Comparison of ENCODE assay signal across 24 cellular contexts in genomic region chr10:123433539-123433938, GRCh38.
A peak's percentile ranks its signal among the peaks of the same experiment; 100 is the strongest.
DNase-seq lines count a peak whose midpoint lies in the region; ATAC-seq, FAIRE-seq and TF ChIP-seq lines count a peak whose summit lies in the region.
"Had no signal": no experiment of that assay in that cellular context is flagged by ENCODE, and none has a peak within 500 bp of the region (broad histone marks: within the 10 kb centered on the region; RNA-seq: fewer than 3 reads in every experiment).

No MANE protein-coding gene starts in this region.

- no peak overlapping the region for H3K4me3 Mint-ChIP-seq in neural progenitor cell
- H3K4me3 Mint-ChIP-seq: CD4-positive, alpha-beta memory T cell; GM23338; H9 had no signal

- peaks cover 1% of the 10 kb centered on the region for H3K9me3 Mint-ChIP-seq in neural progenitor cell
- H3K9me3 Mint-ChIP-seq: GM23338, H9 had no signal

- H3K9ac ChIP-seq in BLaER1 (no peak overlapping the region), neural progenitor cell (no peak overlapping the region)

- 72 to 85% methylated on average over 6 of the region's 6 CpGs for WGBS in upper lobe of left lung, 2 donors

- no peak for FAIRE-seq in D721Med (lab: Jason Lieb, UNC)
- FAIRE-seq: A549, GM12878, GM19239 had no signal

- TF ChIP-seq EP300 in upper lobe of left lung (IDR thresholded peaks at IDR 0.05): no peak

- peaks cover 18% of the 10 kb centered on the region for H3K4me1 Mint-ChIP-seq in neural progenitor cell
- H3K4me1 Mint-ChIP-seq: CD4-positive, alpha-beta memory T cell had no signal

- no peak overlapping the region for H3K4me3 ChIP-seq in BLaER1
- H3K4me3 ChIP-seq in neural progenitor cell: no peak overlapping the region
- no peak overlapping the region for H3K4me3 ChIP-seq in upper lobe of left lung
- H3K4me3 ChIP-seq: A549, GM12878, GM23338 had no signal

- TF ChIP-seq CTCF in neural progenitor cell (IDR thresholded peaks at IDR 0.05): no peak
- no peak for TF ChIP-seq CTCF in upper lobe of left lung (IDR thresholded peaks at IDR 0.05)
- TF ChIP-seq CTCF in D721Med (IDR thresholded peaks at IDR 0.05; ENCODE audit: insufficient read depth, missing control alignments): no peak

- peak; percentile 14 to 47 for ATAC-seq in upper lobe of left lung (ENCODE audit: low FRiP score in 2 of 2)
- ATAC-seq: A549, GM12878, GM23338, HCT116 had no signal

- H3K4me2 ChIP-seq in BLaER1: peak overlapping the region; percentile 12; the same call in 1 of the 2 replicates
- H3K4me2 ChIP-seq in neural progenitor cell: no peak overlapping the region
- H3K4me2 ChIP-seq: A549, GM23338 had no signal

- H4K20me1 ChIP-seq in BLaER1 (no peaks in the 10 kb centered on the region), neural progenitor cell (ENCODE audit: low read depth) (no peaks in the 10 kb centered on the region)

- H3K4me1 ChIP-seq in BLaER1 (peaks cover 9% of the 10 kb centered on the region; the same call in 1 of the 2 replicates), neural progenitor cell (peaks cover 12% of the 10 kb centered on the region), upper lobe of left lung (no peaks in the 10 kb centered on the region)
- H3K4me1 ChIP-seq: A549 had no signal

- H3K79me2 ChIP-seq in neural progenitor cell (ENCODE audit: low read depth): no peaks in the 10 kb centered on the region

- H3K36me3 Mint-ChIP-seq in neural progenitor cell: no peaks in the 10 kb centered on the region
- H3K36me3 Mint-ChIP-seq: CD4-positive, alpha-beta memory T cell had no signal

- H3K36me3 ChIP-seq in BLaER1: no peaks in the 10 kb centered on the region
- H3K36me3 ChIP-seq in neural progenitor cell: no peaks in the 10 kb centered on the region
- H3K36me3 ChIP-seq in upper lobe of left lung: no peaks in the 10 kb centered on the region
- H3K36me3 ChIP-seq: BE2C had no signal

- H3K27ac ChIP-seq in BLaER1 (no peak overlapping the region), neural progenitor cell (no peak overlapping the region), upper lobe of left lung (no peak overlapping the region)
- H3K27ac ChIP-seq: A549 had no signal

- H3K27ac Mint-ChIP-seq in neural progenitor cell: peak overlapping the region; percentile 43
- H3K27ac Mint-ChIP-seq: GM23338, H9 had no signal

- DNase-seq in mesenteric fat pad (ENCODE audit: low spot score) (peak; percentile 72), neural progenitor cell (ENCODE audit: low spot score) (no peak), upper lobe of left lung (no peak), iPS-NIHi11 (ENCODE audit: low spot score) (no peak), D721Med (ENCODE audit: insufficient read length, low spot score) (no peak)
- no peak for DNase-seq in stimulated activated naive CD4-positive, alpha-beta T cell treated with Interleukin-2 at 50 U/mL for 16 hours (lab: John Stamatoyannopoulos, UW)
- DNase-seq: 8988T; ACHN; AML-193; BE2C; C1 segment of cervical spinal cord; CD4-positive, alpha-beta memory T cell; COR-L47; DMS 273 treated with DMSO at 0.1 percent for 48 hours; DMS79; EL; GDM1; H9 had no signal

- H3K27me3 Mint-ChIP-seq in neural progenitor cell (ENCODE audit: insufficient read depth, low read depth): peaks cover 2% of the 10 kb centered on the region

- H3F3A ChIP-seq in neural progenitor cell (ENCODE audit: low read depth): peaks cover 11% of the 10 kb centered on the region

- H2AFZ ChIP-seq in neural progenitor cell (replicated peaks): no peak overlapping the region
- H2AFZ ChIP-seq: GM23338 had no signal

- H3K9me3 ChIP-seq in BLaER1: peaks cover 13% of the 10 kb centered on the region
- H3K9me3 ChIP-seq in neural progenitor cell (ENCODE audit: low read depth): no peaks in the 10 kb centered on the region
- no peaks in the 10 kb centered on the region for H3K9me3 ChIP-seq in upper lobe of left lung
- H3K9me3 ChIP-seq: A549, BE2C had no signal

- TF ChIP-seq POLR2A in upper lobe of left lung (IDR thresholded peaks at IDR 0.05): no peak

- no peaks in the 10 kb centered on the region for H3K27me3 ChIP-seq in BLaER1
- H3K27me3 ChIP-seq in neural progenitor cell: no peaks in the 10 kb centered on the region
- H3K27me3 ChIP-seq in upper lobe of left lung: no peaks in the 10 kb centered on the region
- H3K27me3 ChIP-seq: BE2C had no signal
